1 cellular context compared by ENCODE assay signal in the genomic region with DNA sequence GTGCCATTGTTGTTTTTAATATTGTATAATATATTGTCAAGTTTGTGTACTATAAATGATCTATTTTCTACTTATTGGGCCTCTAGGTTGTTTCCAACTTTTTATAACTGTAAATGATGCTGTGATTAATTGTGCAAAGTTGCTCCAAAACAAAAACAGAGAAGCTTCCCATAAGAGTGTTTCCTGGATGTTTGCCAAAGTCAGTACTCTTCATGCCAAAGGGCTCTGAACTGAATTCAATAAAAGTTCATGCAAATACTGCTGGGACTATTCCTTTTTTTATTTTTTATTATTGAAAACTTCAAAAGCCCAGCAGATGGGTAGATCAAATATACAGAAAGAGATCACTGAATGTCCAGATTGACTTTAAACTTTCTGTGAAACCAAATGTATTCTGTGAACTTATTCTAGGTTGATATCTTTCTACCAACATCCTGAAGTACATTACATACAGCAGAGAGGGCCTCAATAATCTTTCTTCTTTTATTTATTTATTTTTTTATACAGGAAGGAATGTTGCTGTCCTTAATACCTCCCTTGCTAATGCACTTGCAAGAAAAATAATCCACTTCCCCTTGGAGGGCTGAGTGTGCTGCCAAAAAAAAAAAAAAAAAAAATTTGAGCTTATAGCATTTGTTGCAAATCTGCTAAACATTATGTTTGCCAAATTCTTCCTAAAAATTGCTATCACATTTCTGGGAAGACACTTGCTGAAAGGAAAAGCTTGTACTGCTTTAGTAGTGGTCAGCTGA.
TF ChIP-seq lines count a peak whose summit lies in the region.

No MANE protein-coding gene starts in this region.

TF ChIP-seq in endothelial cell of umbilical vein, 7 proteins besides CTCF, POLR2A, EP300 and RAD21:
- TF ChIP-seq POLR2AphosphoS5 (IDR thresholded peaks at IDR 0.05; ENCODE audit: insufficient read depth, low read depth, low read length) (no peak), EZH2 (IDR thresholded peaks at IDR 0.05; ENCODE audit: borderline replicate concordance, low read depth, low read length, severe bottlenecking) (no peak), MYC (IDR thresholded peaks at IDR 0.05; ENCODE audit: low read depth, low read length) (no peak), FOS (IDR thresholded peaks at IDR 0.05; ENCODE audit: borderline replicate concordance, insufficient read depth, low read length) (no peak), GATA2 (IDR thresholded peaks at IDR 0.05; ENCODE audit: insufficient read depth, insufficient read length, low read depth, low read length) (no peak), JUN (IDR thresholded peaks at IDR 0.05; ENCODE audit: borderline replicate concordance, insufficient read depth, insufficient read length, low read depth) (no peak)
- TF ChIP-seq, protein P1, sequence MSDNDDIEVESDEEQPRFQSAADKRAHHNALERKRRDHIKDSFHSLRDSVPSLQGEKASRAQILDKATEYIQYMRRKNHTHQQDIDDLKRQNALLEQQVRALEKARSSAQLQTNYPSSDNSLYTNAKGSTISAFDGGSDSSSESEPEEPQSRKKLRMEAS (IDR thresholded peaks at IDR 0.05; ENCODE audit: insufficient read depth, insufficient read length), result no peak
